In genomic region chr2:48440103-48440390, GRCh38 we compare ENCODE assay signal across 9 cellular contexts. TPM values are rescaled to one million over a fixed set of nuclear protein-coding genes. Genes with fewer than 3 reads are reported as not detected.
A peak's percentile ranks its signal among the peaks of the same experiment; 100 is the strongest.
DNase-seq lines count a peak whose midpoint lies in the region; ATAC-seq and TF ChIP-seq lines count a peak whose summit lies in the region.
"Had no signal": no experiment of that assay in that cellular context is flagged by ENCODE, and none has a peak within 500 bp of the region (broad histone marks: within the 10 kb centered on the region; RNA-seq: fewer than 3 reads in every experiment).

No MANE protein-coding gene starts in this region.

- no peaks in the 10 kb centered on the region for H3K9me3 ChIP-seq in upper lobe of right lung

- CTCF ChIA-PET in activated CD8-positive, alpha-beta T cell treated with anti-CD3 and anti-CD28 coated beads, Interleukin-2, amount 10 ng/mL, durations not matched to agents 7 days and 5 days (lab: Charles Lee), result no interaction called here

- H3K27ac Mint-ChIP-seq in activated naive CD4-positive, alpha-beta T cell treated with anti-CD3 and anti-CD28 coated beads, Interleukin-2, amount 50 U/mL, for 24 hours, result peak overlapping the region; percentile 99
- H3K27ac Mint-ChIP-seq in activated CD8-positive, alpha-beta T cell treated with anti-CD3 and anti-CD28 coated beads, Interleukin-2, amount 10 ng/mL, durations not matched to agents 7 days and 5 days, result peak overlapping the region; percentile 99
- H3K27ac Mint-ChIP-seq: natural killer cell had no signal

- TF ChIP-seq CTCF in upper lobe of right lung (IDR thresholded peaks at IDR 0.05), result no peak

- peaks cover 1% of the 10 kb centered on the region for H3K27me3 Mint-ChIP-seq in activated naive CD4-positive, alpha-beta T cell treated with anti-CD3 and anti-CD28 coated beads, Interleukin-2, amount 50 U/mL, for 24 hours
- H3K27me3 Mint-ChIP-seq in activated CD8-positive, alpha-beta T cell treated with anti-CD3 and anti-CD28 coated beads, Interleukin-2, amount 10 ng/mL, durations not matched to agents 7 days and 5 days (ENCODE audit: low read depth), result peaks cover 3% of the 10 kb centered on the region

- DNase-seq in activated naive CD4-positive, alpha-beta T cell treated with anti-CD3 and anti-CD28 coated beads, Interleukin-2, amount 50 U/mL, for 16 hours, result no peak
- no peak for DNase-seq in activated CD8-positive, alpha-beta T cell treated with anti-CD3 and anti-CD28 coated beads, Interleukin-2, amount 10 ng/mL, durations not matched to agents 7 days and 5 days
- DNase-seq in upper lobe of right lung (no peak), pons (ENCODE audit: low spot score) (no peak)

- peaks cover 20% of the 10 kb centered on the region for H3K4me1 ChIP-seq in upper lobe of right lung

- intact Hi-C loops in upper lobe of right lung (cut with DNase I), result no loop called here

- no peaks in the 10 kb centered on the region for H3K27me3 ChIP-seq in layer of hippocampus (ENCODE audit: control insufficient read depth, insufficient read depth, low read length)
- no peaks in the 10 kb centered on the region for H3K27me3 ChIP-seq in upper lobe of right lung

- H3K4me3 ChIP-seq in upper lobe of right lung, result peak overlapping the region; percentile 94

- POLR2A ChIA-PET in activated CD8-positive, alpha-beta T cell treated with anti-CD3 and anti-CD28 coated beads, Interleukin-2, amount 10 ng/mL, durations not matched to agents 7 days and 5 days (lab: Charles Lee), result no interaction called here

- no peak overlapping the region for H3K4me3 Mint-ChIP-seq in activated naive CD4-positive, alpha-beta T cell treated with anti-CD3 and anti-CD28 coated beads, Interleukin-2, amount 50 U/mL, for 24 hours
- H3K4me3 Mint-ChIP-seq in activated CD8-positive, alpha-beta T cell treated with anti-CD3 and anti-CD28 coated beads, Interleukin-2, amount 10 ng/mL, durations not matched to agents 7 days and 5 days, result no peak overlapping the region
- H3K4me3 Mint-ChIP-seq: natural killer cell had no signal

- H3K36me3 ChIP-seq in upper lobe of right lung, result no peaks in the 10 kb centered on the region

- H3K36me3 Mint-ChIP-seq in activated naive CD4-positive, alpha-beta T cell treated with anti-CD3 and anti-CD28 coated beads, Interleukin-2, amount 50 U/mL, for 24 hours, result no peaks in the 10 kb centered on the region
- H3K36me3 Mint-ChIP-seq in activated CD8-positive, alpha-beta T cell treated with anti-CD3 and anti-CD28 coated beads, Interleukin-2, amount 10 ng/mL, durations not matched to agents 7 days and 5 days (ENCODE audit: low read depth), result no peaks in the 10 kb centered on the region
- H3K36me3 Mint-ChIP-seq: natural killer cell had no signal

- peak overlapping the region; percentile 97 for H3K27ac ChIP-seq in layer of hippocampus (ENCODE audit: low read depth, low read length)
- peak overlapping the region; percentile 96 for H3K27ac ChIP-seq in upper lobe of right lung

- H3K9me3 Mint-ChIP-seq in activated naive CD4-positive, alpha-beta T cell treated with anti-CD3 and anti-CD28 coated beads, Interleukin-2, amount 50 U/mL, for 24 hours, result no peaks in the 10 kb centered on the region
- H3K9me3 Mint-ChIP-seq in activated CD8-positive, alpha-beta T cell treated with anti-CD3 and anti-CD28 coated beads, Interleukin-2, amount 10 ng/mL, durations not matched to agents 7 days and 5 days (ENCODE audit: insufficient read depth), result no peaks in the 10 kb centered on the region
- H3K9me3 Mint-ChIP-seq: natural killer cell had no signal

- no peak for ATAC-seq in activated CD8-positive, alpha-beta T cell treated with anti-CD3 and anti-CD28 coated beads, Interleukin-2, amount 10 ng/mL, durations not matched to agents 7 days and 5 days
- no peak for ATAC-seq in upper lobe of right lung
- ATAC-seq in GM19351 (IDR thresholded peaks at IDR 0.05; ENCODE audit: unreplicated experiment), result no peak
- no peak for ATAC-seq in GM19328 (IDR thresholded peaks at IDR 0.05; ENCODE audit: unreplicated experiment)

- peaks cover 7% of the 10 kb centered on the region for H3K4me1 Mint-ChIP-seq in activated naive CD4-positive, alpha-beta T cell treated with anti-CD3 and anti-CD28 coated beads, Interleukin-2, amount 50 U/mL, for 24 hours
- peaks cover 10% of the 10 kb centered on the region for H3K4me1 Mint-ChIP-seq in activated CD8-positive, alpha-beta T cell treated with anti-CD3 and anti-CD28 coated beads, Interleukin-2, amount 10 ng/mL, durations not matched to agents 7 days and 5 days (ENCODE audit: low read depth)

RNA-seq across cellular contexts. Expression of gene PPP1R21, which starts 0.5 kb away (rescaled TPM):
- 10 to 100 TPM; 43.8 to 49.5 TPM for total RNA-seq in activated CD8-positive, alpha-beta T cell treated with anti-CD3 and anti-CD28 coated beads, Interleukin-2, amount 10 ng/mL, durations not matched to agents 7 days and 5 days
- 34.6 TPM for total RNA-seq in upper lobe of right lung
